8 cellular contexts compared by ENCODE assay signal in genomic region chr4:41957634-41958033, GRCh38. TPM values are rescaled to one million over a fixed set of nuclear protein-coding genes. Genes with fewer than 3 reads are reported as not detected.
DNase-seq lines count a peak whose midpoint lies in the region; ATAC-seq and TF ChIP-seq lines count a peak whose summit lies in the region.

No MANE protein-coding gene starts in this region.

- H3K36me3 ChIP-seq in adipocyte (ENCODE audit: control insufficient read depth, insufficient read depth, low read length, severe bottlenecking) (peaks cover 34% of the 10 kb centered on the region), neural cell (ENCODE audit: insufficient read depth, low read length) (peaks cover 6% of the 10 kb centered on the region)

- H3K4me1 ChIP-seq in adipocyte (ENCODE audit: control insufficient read depth, insufficient read depth, low read length), result no peaks in the 10 kb centered on the region

- no peak for TF ChIP-seq EP300 in neural cell (conservative IDR thresholded peaks at IDR 0.05; ENCODE audit: poor library complexity, severe bottlenecking)

- H3F3A ChIP-seq in neural cell (ENCODE audit: insufficient read depth, low read length, poor library complexity, severe bottlenecking), result no peaks in the 10 kb centered on the region

- H3K9me2 ChIP-seq in neural cell (ENCODE audit: insufficient read depth, low read length), result no peaks in the 10 kb centered on the region

- H3K27ac ChIP-seq in neural cell (ENCODE audit: low read length), result no peak overlapping the region

- no peaks in the 10 kb centered on the region for H3K79me2 ChIP-seq in neural cell (replicated peaks; ENCODE audit: insufficient read depth, low read length)

- no peak overlapping the region for H2AFZ ChIP-seq in neural cell (ENCODE audit: low read depth, low read length)

- TF ChIP-seq CTCF in neural cell (IDR thresholded peaks at IDR 0.05; ENCODE audit: poor library complexity, severe bottlenecking), result peak; percentile 62

- TF ChIP-seq RAD21 in neural cell (conservative IDR thresholded peaks at IDR 0.05), result peak; percentile 58

- no peak overlapping the region for H3K4me3 ChIP-seq in adipocyte (ENCODE audit: low read length)
- H3K4me3 ChIP-seq in neural cell (ENCODE audit: low read length), result no peak overlapping the region

- H4K20me1 ChIP-seq in neural cell (ENCODE audit: insufficient read depth), result no peaks in the 10 kb centered on the region

- H3K9me3 ChIP-seq in adipocyte (ENCODE audit: control insufficient read depth, low read length), result no peaks in the 10 kb centered on the region
- H3K9me3 ChIP-seq in neural cell (ENCODE audit: low read length), result no peaks in the 10 kb centered on the region

- DNase-seq in NCI-H2227 (lab: John Stamatoyannopoulos, UW; ENCODE audit: unreplicated experiment) (peak; percentile 16), NCI-H2227 treated with DMSO at 0.1 percent for 48 hours (lab: John Stamatoyannopoulos, UW) (no peak), HT1080 (ENCODE audit: low read depth) (peak; percentile 28), adipocyte (ENCODE audit: low read depth) (peak; percentile 14)

- ATAC-seq in GM18909 (IDR thresholded peaks at IDR 0.05; ENCODE audit: poor library complexity, unreplicated experiment) (no peak), HG02981 (IDR thresholded peaks at IDR 0.05; ENCODE audit: unreplicated experiment) (no peak), GM18517 (IDR thresholded peaks at IDR 0.05; ENCODE audit: unreplicated experiment) (no peak)

- H3K4me2 ChIP-seq in neural cell (ENCODE audit: low read length), result no peak overlapping the region

- H3K9ac ChIP-seq in adipocyte (ENCODE audit: low read length) (no peak overlapping the region), neural cell (ENCODE audit: low read length) (no peak overlapping the region)

- no peaks in the 10 kb centered on the region for H3K27me3 ChIP-seq in adipocyte (replicated peaks; ENCODE audit: control insufficient read depth, insufficient read depth, low read length)
- no peaks in the 10 kb centered on the region for H3K27me3 ChIP-seq in neural cell (ENCODE audit: insufficient read depth, low read depth, low read length)

TF ChIP-seq in neural cell, 6 proteins besides CTCF, POLR2A, EP300 and RAD21:
- TF ChIP-seq SMC3 (conservative IDR thresholded peaks at IDR 0.05; ENCODE audit: poor library complexity) (peak; percentile 50), REST (IDR thresholded peaks at IDR 0.05; ENCODE audit: borderline replicate concordance) (no peak)

RNA-seq across cellular contexts. Expression of gene TMEM33, which starts 22.4 kb away (rescaled TPM):
- 113 and 161 TPM in 2 replicates for total RNA-seq in HT1080 (2014; rRNA removed; shearing (Covaris generic))
- 74.3 and 84.1 TPM in 2 replicates for polyA plus RNA-seq in HT1080 (2015; cell fraction: cytosol; rRNA removed)
- polyA plus RNA-seq in HT1080 (2015; cell fraction: nucleus; rRNA removed), result 91.2 and 97.1 TPM in 2 replicates
- 26.5 and 29.0 TPM in 2 replicates for polyA plus RNA-seq in neural cell
- polyA minus RNA-seq in neural cell, result 104 and 129 TPM in 2 replicates

RNA-seq across cellular contexts. Expression of gene DCAF4L1, which starts 23.9 kb away (rescaled TPM):
- 0.19 and 0.33 TPM in 2 replicates for total RNA-seq in HT1080 (2014; rRNA removed; shearing (Covaris generic))
- polyA plus RNA-seq in HT1080 (2015; cell fraction: cytosol; rRNA removed), result 0.14 TPM in 2 replicates
- polyA plus RNA-seq in HT1080 (2015; cell fraction: nucleus; rRNA removed), result 0.94 and 1.2 TPM in 2 replicates
- polyA plus RNA-seq in neural cell, result 0.31 and 0.42 TPM in 2 replicates
- 0.46 and 0.49 TPM in 2 replicates for polyA minus RNA-seq in neural cell

RNA-seq across cellular contexts. Expression of gene SLC30A9, which starts 32.7 kb away (rescaled TPM):
- total RNA-seq in HT1080 (2014; rRNA removed; shearing (Covaris generic)), result 62.4 and 84.8 TPM in 2 replicates
- polyA plus RNA-seq in HT1080 (2015; cell fraction: cytosol; rRNA removed), result 47.9 and 62.1 TPM in 2 replicates
- polyA plus RNA-seq in HT1080 (2015; cell fraction: nucleus; rRNA removed), result 32.0 and 34.1 TPM in 2 replicates
- 101 and 109 TPM in 2 replicates for polyA plus RNA-seq in neural cell
- 135 and 160 TPM in 2 replicates for polyA minus RNA-seq in neural cell
